ENCODE assay signal across 14 cellular contexts in genomic region chr19:29660835-29661234, GRCh38. TPM values are rescaled to one million over a fixed set of nuclear protein-coding genes. Genes with fewer than 3 reads are reported as not detected.
DNase-seq lines count a peak whose midpoint lies in the region; ATAC-seq and TF ChIP-seq lines count a peak whose summit lies in the region.
"Had no signal": no experiment of that assay in that cellular context is flagged by ENCODE, and none has a peak within 500 bp of the region (broad histone marks: within the 10 kb centered on the region; RNA-seq: fewer than 3 reads in every experiment).

No MANE protein-coding gene starts in this region.

- no peak overlapping the region for H3K4me3 ChIP-seq in gastroesophageal sphincter
- H3K4me3 ChIP-seq: ovary had no signal

- no peak for ATAC-seq in gastroesophageal sphincter
- no peak for ATAC-seq in HG03571 (IDR thresholded peaks at IDR 0.05; ENCODE audit: unreplicated experiment)

- no peak for TF ChIP-seq POLR2A in gastroesophageal sphincter (IDR thresholded peaks at IDR 0.05)

- TF ChIP-seq EP300 in gastroesophageal sphincter (IDR thresholded peaks at IDR 0.05) = no peak

- peaks cover 4 to 72% (median 19%) of the 10 kb centered on the region in 3 donors for H3K4me1 ChIP-seq in gastroesophageal sphincter

- no peak for TF ChIP-seq CTCF in gastroesophageal sphincter (IDR thresholded peaks at IDR 0.05)

- no peaks in the 10 kb centered on the region for H3K27me3 ChIP-seq in gastroesophageal sphincter
- H3K27me3 ChIP-seq: ovary had no signal

- 58 to 78% methylated on average over 9 to 10 of the region's 10 CpGs for WGBS in gastroesophageal sphincter (ENCODE audit: low coverage in 1 of 2), 2 donors

- H3K9me3 ChIP-seq in gastroesophageal sphincter = no peaks in the 10 kb centered on the region
- H3K9me3 ChIP-seq: ovary had no signal

- peak; percentile 87 for DNase-seq in OCI-M2 (lab: John Stamatoyannopoulos, UW; ENCODE audit: unreplicated experiment)
- DNase-seq in activated T-cell treated with anti-CD3 and anti-CD28 coated beads, Interleukin-2, amount 50 U/mL, for 1 hour = peak; percentile 48
- peak; percentile 21 to 72 (median 51) for DNase-seq in stimulated activated naive CD4-positive, alpha-beta T cell (lab: John Stamatoyannopoulos, UW)
- no peak for DNase-seq in DMS153 (lab: John Stamatoyannopoulos, UW)
- no peak for DNase-seq in UCSD-AML1 (lab: John Stamatoyannopoulos, UW; ENCODE audit: unreplicated experiment)
- DNase-seq: activated CD4-positive, CD25-positive, alpha-beta regulatory T cell; cortex of kidney; H9; mesendoderm; NCI-H2029 treated with DMSO at 0.1 percent for 48 hours; ovary; substantia nigra had no signal

- no peaks in the 10 kb centered on the region for H3K36me3 ChIP-seq in gastroesophageal sphincter
- H3K36me3 ChIP-seq: ovary had no signal

- peak overlapping the region in 3 of 4 donors; percentile 90 to 94 (median 93) for H3K27ac ChIP-seq in gastroesophageal sphincter

RNA-seq across cellular contexts. Expression of gene PLEKHF1, which starts 4.4 kb away (rescaled TPM):
- 10 to 100 TPM; 28.6 to 49.1 (median 38.8) TPM for total RNA-seq in gastroesophageal sphincter

RNA-seq across cellular contexts. Expression of gene C19orf12, which starts 54.2 kb away (rescaled TPM):
- 10 to 100 TPM; 37.6 to 62.1 (median 49.7) TPM for total RNA-seq in gastroesophageal sphincter

RNA-seq across cellular contexts. Expression of gene POP4, which starts 54.8 kb away (rescaled TPM):
- total RNA-seq in gastroesophageal sphincter = 10 to 100 TPM; 41.4 to 79.7 (median 61.7) TPM

Comparison
In these comparisons a context has a peak if more than half of its experiments do, and no peak if none do; other contexts are left out.
1. DNase-seq: peak in OCI-M2 (single experiment), activated T-cell treated with anti-CD3 and anti-CD28 coated beads, Interleukin-2, amount 50 U/mL, for 1 hour (single experiment) and stimulated activated naive CD4-positive, alpha-beta T cell (6 of 6); none in DMS153 (single experiment) and UCSD-AML1 (single experiment).